9 cellular contexts compared by ENCODE assay signal in genomic region chr12:46492471-46493351, GRCh38.
DNase-seq lines count a peak whose midpoint lies in the region; ATAC-seq, FAIRE-seq and TF ChIP-seq lines count a peak whose summit lies in the region.
"Had no signal": no experiment of that assay in that cellular context is flagged by ENCODE, and none has a peak within 500 bp of the region (broad histone marks: within the 10 kb centered on the region; RNA-seq: fewer than 3 reads in every experiment).

No MANE protein-coding gene starts in this region.

- no peak for ATAC-seq in gastroesophageal sphincter
- no peak for ATAC-seq in activated CD8-positive, alpha-beta T cell treated with anti-CD3 and anti-CD28 coated beads for 36 hours

- H2AFZ ChIP-seq in smooth muscle cell (ENCODE audit: low read depth), result peak overlapping the region; percentile 14

- intact Hi-C loops in activated CD8-positive, alpha-beta T cell treated with anti-CD3 and anti-CD28 coated beads for 36 hours (cut with micrococcal nuclease), result no loop called here

- TF ChIP-seq POLR2A in gastroesophageal sphincter (IDR thresholded peaks at IDR 0.05), result no peak

- peaks cover 11% of the 10 kb centered on the region for H3F3A ChIP-seq in smooth muscle cell (ENCODE audit: low read depth)

- no peak for TF ChIP-seq EP300 in gastroesophageal sphincter (IDR thresholded peaks at IDR 0.05)

- no peaks in the 10 kb centered on the region for H3K79me2 ChIP-seq in smooth muscle cell (ENCODE audit: low read depth)

- TF ChIP-seq CTCF in HEK293 (tag by site-specific recombination; IDR thresholded peaks at IDR 0.05) (no peak), gastroesophageal sphincter (IDR thresholded peaks at IDR 0.05) (no peak), smooth muscle cell (IDR thresholded peaks at IDR 0.05; ENCODE audit: borderline replicate concordance, insufficient read depth, poor library complexity, severe bottlenecking) (no peak)
- TF ChIP-seq CTCF in activated CD8-positive, alpha-beta T cell treated with anti-CD3 and anti-CD28 coated beads for 36 hours (IDR thresholded peaks at IDR 0.05), result no peak

- H3K4me3 Mint-ChIP-seq in activated CD8-positive, alpha-beta T cell treated with anti-CD3 and anti-CD28 coated beads for 36 hours, result no peak overlapping the region

- H3K4me1 Mint-ChIP-seq in activated CD8-positive, alpha-beta T cell treated with anti-CD3 and anti-CD28 coated beads for 36 hours (ENCODE audit: low read depth), result no peaks in the 10 kb centered on the region

- H3K4me3 ChIP-seq in HEK293 (ENCODE audit: low read depth, low read length), result no peak overlapping the region
- no peak overlapping the region for H3K4me3 ChIP-seq in gastroesophageal sphincter
- H3K4me3 ChIP-seq in smooth muscle cell, result no peak overlapping the region

- H3K27ac ChIP-seq in HEK293 (ENCODE audit: extremely low read depth, low read depth, low read length) (no peak overlapping the region), gastroesophageal sphincter (peak overlapping the region in 3 of 4 donors; percentile 2 to 48 (median 40)), smooth muscle cell (ENCODE audit: low read depth) (peak overlapping the region; percentile 85)

- 66 to 76% methylated on average over 10 of the region's 10 CpGs for WGBS in gastroesophageal sphincter (ENCODE audit: low coverage in 1 of 2), 2 donors
- WGBS in smooth muscle cell (ENCODE audit: low lambda C conversion rate), result 69% methylated on average over 10 of the region's 10 CpGs

- H3K4me1 ChIP-seq in HEK293 (ENCODE audit: control insufficient read depth, insufficient read depth, low read length), result peaks cover 12% of the 10 kb centered on the region
- peaks cover 5 to 50% (median 7%) of the 10 kb centered on the region in 3 donors for H3K4me1 ChIP-seq in gastroesophageal sphincter
- H3K4me1 ChIP-seq in smooth muscle cell (ENCODE audit: low read depth), result peaks cover 15% of the 10 kb centered on the region

- no peaks in the 10 kb centered on the region for H3K9me3 ChIP-seq in HEK293 (ENCODE audit: control insufficient read depth, insufficient read depth, low read depth, low read length)
- H3K9me3 ChIP-seq in gastroesophageal sphincter, result no peaks in the 10 kb centered on the region
- H3K9me3 ChIP-seq in smooth muscle cell (replicated peaks; ENCODE audit: low read depth), result no peaks in the 10 kb centered on the region

- peak overlapping the region; percentile 11 for H3K9ac ChIP-seq in smooth muscle cell (ENCODE audit: low read depth)

- H3K36me3 Mint-ChIP-seq in activated CD8-positive, alpha-beta T cell treated with anti-CD3 and anti-CD28 coated beads for 36 hours (ENCODE audit: low read depth), result no peaks in the 10 kb centered on the region

- H4K20me1 ChIP-seq in smooth muscle cell (ENCODE audit: low read depth), result no peaks in the 10 kb centered on the region

- no peaks in the 10 kb centered on the region for H3K36me3 ChIP-seq in HEK293 (ENCODE audit: control insufficient read depth in 2 of 2, insufficient read depth in 1 of 2, low read length in 2 of 2)
- H3K36me3 ChIP-seq in gastroesophageal sphincter, result no peaks in the 10 kb centered on the region
- H3K36me3 ChIP-seq in smooth muscle cell (ENCODE audit: low read depth), result no peaks in the 10 kb centered on the region

- H3K9me3 Mint-ChIP-seq in activated CD8-positive, alpha-beta T cell treated with anti-CD3 and anti-CD28 coated beads for 36 hours, result no peaks in the 10 kb centered on the region

- peak overlapping the region; percentile 53 for H3K4me2 ChIP-seq in smooth muscle cell

- DNase-seq in smooth muscle cell (lab: John Stamatoyannopoulos, UW; ENCODE audit: unreplicated experiment) (no peak), NCI-H82 treated with DMSO at 0.1 percent for 48 hours (lab: John Stamatoyannopoulos, UW; ENCODE audit: unreplicated experiment) (no peak), COLO829 (ENCODE audit: low spot score) (no peak)
- no peak for DNase-seq in activated CD8-positive, alpha-beta T cell treated with anti-CD3 and anti-CD28 coated beads for 36 hours
- no peak for DNase-seq in effector CD4-positive, alpha-beta T cell

- POLR2A ChIA-PET in HEK293 (lab: Yijun Ruan, JAX), result interaction anchor here (0.7 to 1.1 kb wide), 3 partner anchors 19 to 137 kb away, joined by 3 read pairs; no protein-coding TSS in a partner anchor
- POLR2A ChIA-PET in activated CD8-positive, alpha-beta T cell treated with anti-CD3 and anti-CD28 coated beads for 36 hours (lab: Charles Lee), result no interaction called here

- H3K27me3 Mint-ChIP-seq in activated CD8-positive, alpha-beta T cell treated with anti-CD3 and anti-CD28 coated beads for 36 hours, result no peaks in the 10 kb centered on the region

- H3K27me3 ChIP-seq in gastroesophageal sphincter (no peaks in the 10 kb centered on the region), smooth muscle cell (ENCODE audit: low read depth) (no peaks in the 10 kb centered on the region)

- CTCF ChIA-PET in HEK293 (lab: Yijun Ruan, JAX), result interaction anchor here (1.4 kb wide), 1 partner anchor 169 kb away, joined by 4 read pairs; no protein-coding TSS in a partner anchor
- CTCF ChIA-PET in activated CD8-positive, alpha-beta T cell treated with anti-CD3 and anti-CD28 coated beads for 36 hours (lab: Charles Lee), result no interaction called here

- FAIRE-seq in TTC549 (lab: Jason Lieb, UNC), result peak; percentile 96
- FAIRE-seq: islet of Langerhans had no signal

- H3K27ac Mint-ChIP-seq in activated CD8-positive, alpha-beta T cell treated with anti-CD3 and anti-CD28 coated beads for 36 hours, result no peak overlapping the region

TF ChIP-seq in HEK293, 187 proteins besides CTCF, POLR2A, EP300 and RAD21 (continues in another document):
- peak; percentile 90 for TF ChIP-seq ZNF629 (tag by site-specific recombination; IDR thresholded peaks at IDR 0.05)
- TF ChIP-seq ZNF335 (tag by site-specific recombination; conservative IDR thresholded peaks at IDR 0.05), result peak; percentile 39
- TF ChIP-seq ELK4 (IDR thresholded peaks at IDR 0.05; ENCODE audit: borderline replicate concordance, low read depth, low read length), result no peak
- TF ChIP-seq ZNF777 (tag by site-specific recombination; IDR thresholded peaks at IDR 0.05; ENCODE audit: borderline replicate concordance), result no peak
- no peak for TF ChIP-seq GLIS2 (tag by site-specific recombination; IDR thresholded peaks at IDR 0.05)
- no peak for TF ChIP-seq ZNF830 (tag by site-specific recombination; IDR thresholded peaks at IDR 0.05; ENCODE audit: low read depth)
- peak; percentile 27; the same call in 1 of the 2 replicates for TF ChIP-seq KLF8 (tag by site-specific recombination; IDR thresholded peaks at IDR 0.05)
- TF ChIP-seq ZNF639 (tag by site-specific recombination; IDR thresholded peaks at IDR 0.05), result peak; percentile 24; the same call in 1 of the 2 replicates
- no peak for TF ChIP-seq KLF17 (tag by site-specific recombination; IDR thresholded peaks at IDR 0.05)
- peak; percentile 50; the same call in 1 of the 2 replicates for TF ChIP-seq SP7 (tag by site-specific recombination; IDR thresholded peaks at IDR 0.05)
- no peak for TF ChIP-seq ZNF2 (tag by site-specific recombination; IDR thresholded peaks at IDR 0.05)
- no peak for TF ChIP-seq TCF7L2 (IDR thresholded peaks at IDR 0.05; ENCODE audit: borderline replicate concordance, low read depth, low read length)
- TF ChIP-seq PATZ1 (tag by site-specific recombination; IDR thresholded peaks at IDR 0.05), result no peak
- peak; percentile 45; the same call in 1 of the 2 replicates for TF ChIP-seq ZNF24 (tag by site-specific recombination; IDR thresholded peaks at IDR 0.05)
- TF ChIP-seq ZNF223 (tag by site-specific recombination; IDR thresholded peaks at IDR 0.05), result no peak
